ENCODE assay signal across 8 cellular contexts in genomic region chr4:52658671-52659015, GRCh38. TPM values are rescaled to one million over a fixed set of nuclear protein-coding genes. Genes with fewer than 3 reads are reported as not detected.
DNase-seq lines count a peak whose midpoint lies in the region; ATAC-seq, FAIRE-seq and TF ChIP-seq lines count a peak whose summit lies in the region.

No MANE protein-coding gene starts in this region.

- H2AFZ ChIP-seq in HepG2 (ENCODE audit: low read length), result no peak overlapping the region

- TF ChIP-seq RAD21 in HepG2 (CRISPR knock-in tag; IDR thresholded peaks at IDR 0.05), result no peak

- peak overlapping the region; percentile 78 for H3K9ac ChIP-seq in HepG2 (ENCODE audit: insufficient read depth, low read depth, low read length)

- in situ Hi-C loops in brain microvascular endothelial cell (cut with HindIII; ENCODE audit: low pct_ligation_motif_present, low sequenced_read_pairs) (no loop called here), HepG2 (cut with HindIII; ENCODE audit: extremely low pct_ligation_motif_present, low pct_unique_long_range_greater_than_20kb) (no loop called here)

- H3K27ac ChIP-seq in brain microvascular endothelial cell, result peak overlapping the region; percentile 50
- H3K27ac ChIP-seq in HepG2 (ENCODE audit: extremely low read length, insufficient read depth, low read length), result peak overlapping the region; percentile 68
- H3K27ac ChIP-seq in tibial nerve, result peak overlapping the region; percentile 90 to 96 (median 92)

- no peaks in the 10 kb centered on the region for H3K36me3 ChIP-seq in brain microvascular endothelial cell (replicated peaks)
- H3K36me3 ChIP-seq in HepG2 (replicated peaks in 1 of 2; ENCODE audit: control insufficient read depth in 1 of 2, insufficient read depth in 2 of 2, low read length in 2 of 2), result no peaks in the 10 kb centered on the region
- peaks cover 0 to 13% (median 0%) of the 10 kb centered on the region in 3 donors for H3K36me3 ChIP-seq in tibial nerve

- H3K4me3 ChIP-seq in brain microvascular endothelial cell (ENCODE audit: low read depth, low read length) (peak overlapping the region; percentile 71), HepG2 (replicated peaks in 1 of 3; ENCODE audit: insufficient read depth in 1 of 3, low read depth in 2 of 3, low read length in 3 of 3) (peak overlapping the region; percentile 69 to 87 (median 79)), tibial nerve (peak overlapping the region; percentile 71 to 96 (median 86))

- H3K4me1 ChIP-seq in HepG2 (ENCODE audit: insufficient read depth, low read length), result peaks cover 41% of the 10 kb centered on the region
- H3K4me1 ChIP-seq in tibial nerve, result peaks cover 0 to 43% (median 4%) of the 10 kb centered on the region in 4 donors

- peak overlapping the region; percentile 64 for H3K4me2 ChIP-seq in HepG2 (ENCODE audit: low read depth, low read length)

- POLR2A ChIA-PET in HepG2 (lab: Yijun Ruan, JAX), result interaction anchor here (1.4 to 7.0 kb wide), 4 partner anchors 54 to 816 kb away, joined by 5 to 74 read pairs (median 6); partner anchors contain the start of gene DCUN1D4

- peaks cover 7% of the 10 kb centered on the region for H3K9me3 ChIP-seq in HepG2 (ENCODE audit: low read length)
- H3K9me3 ChIP-seq in tibial nerve, result no peaks in the 10 kb centered on the region

- TF ChIP-seq CTCF in brain microvascular endothelial cell (IDR thresholded peaks at IDR 0.05; ENCODE audit: low read depth, low read length, missing control alignments) (no peak), HepG2 (CRISPR knock-in tag; IDR thresholded peaks at IDR 0.05) (no peak), tibial nerve (IDR thresholded peaks at IDR 0.05) (no peak)

- TSS peak; percentile 57 for BruUV-seq in HepG2 (replicated peaks; lab: Mats Ljungman, UMichigan)

- TF ChIP-seq EP300 in HepG2 (IDR thresholded peaks at IDR 0.05; ENCODE audit: low read depth in 2 of 2, low read length in 2 of 2) (no peak), HepG2 (CRISPR knock-in tag; IDR thresholded peaks at IDR 0.05; ENCODE audit: borderline replicate concordance) (no peak), tibial nerve (IDR thresholded peaks at IDR 0.05) (no peak)

- no peak for FAIRE-seq in HepG2 (lab: Jason Lieb, UNC)

- intact Hi-C loops in HepG2 (cut with micrococcal nuclease; ENCODE audit: unreplicated experiment), result loop anchor here (2.0 kb wide), 2 partner anchors 54 to 290 kb away; no protein-coding TSS in a partner anchor

- no peaks in the 10 kb centered on the region for H4K20me1 ChIP-seq in HepG2 (ENCODE audit: insufficient read depth, low read length)

- ATAC-seq in HG03571 (IDR thresholded peaks at IDR 0.05; ENCODE audit: unreplicated experiment) (peak; percentile 16), HepG2 (no peak), HG03045 (IDR thresholded peaks at IDR 0.05; ENCODE audit: unreplicated experiment) (no peak)

- peak; percentile 56 for DNase-seq in activated CD8-positive, alpha-beta memory T cell treated with anti-CD3 and anti-CD28 coated beads, Interleukin-2, amount 50 U/mL, for 48 hours
- DNase-seq in activated CD8-positive, alpha-beta memory T cell treated with anti-CD3 and anti-CD28 coated beads, Interleukin-2, amount 50 U/mL, for 4 hours, result no peak
- no peak for DNase-seq in brain microvascular endothelial cell
- no peak for DNase-seq in HepG2 (ENCODE audit: low spot score)
- DNase-seq in tibial nerve (ENCODE audit: low spot score in 2 of 2), result no peak
- DNase-seq in SKM-1 treated with dmso at 0.1 percent for 144 hours (lab: John Stamatoyannopoulos, UW; ENCODE audit: unreplicated experiment), result no peak

- no peak for TF ChIP-seq POLR2A in HepG2 (IDR thresholded peaks at IDR 0.05; ENCODE audit: insufficient read depth in 1 of 2, low read depth in 2 of 2, low read length in 2 of 2)
- TF ChIP-seq POLR2A in tibial nerve (IDR thresholded peaks at IDR 0.05), result no peak

- CTCF ChIA-PET in HepG2 (lab: Yijun Ruan, JAX; ENCODE audit: low intra/inter-chr PET ratio, low total read pairs), result no interaction called here

- H3K27me3 ChIP-seq in brain microvascular endothelial cell (replicated peaks) (no peaks in the 10 kb centered on the region), HepG2 (ENCODE audit: control insufficient read depth in 1 of 2, insufficient read depth in 2 of 2, low read length in 2 of 2) (no peaks in the 10 kb centered on the region; a peak in 1 of 5 replicates), tibial nerve (no peaks in the 10 kb centered on the region)

- peaks cover 18% of the 10 kb centered on the region for H3K79me2 ChIP-seq in HepG2 (ENCODE audit: insufficient read depth, low read length)

- WGBS in HepG2 (ENCODE audit: low lambda C conversion rate), result 1% methylated on average over 12 of the region's 37 CpGs
- 0 to 1% methylated on average over 12 to 22 of the region's 37 CpGs for WGBS in tibial nerve, 2 donors

TF ChIP-seq in HepG2, 621 proteins besides CTCF, POLR2A, EP300 and RAD21:
- peak; percentile 19; the same call in 1 of the 2 replicates for TF ChIP-seq HOXA3 (CRISPR knock-in tag; IDR thresholded peaks at IDR 0.05)
- TF ChIP-seq BCL6 (CRISPR knock-in tag; IDR thresholded peaks at IDR 0.05), result no peak
- TF ChIP-seq KLF6 (CRISPR knock-in tag; IDR thresholded peaks at IDR 0.05), result 0 out of 2 replicates have a peak, but pooled peaks have one; percentile 4

RNA-seq across cellular contexts. Expression of gene USP46, which starts 0.5 kb away (rescaled TPM):
- 17.4 and 26.4 TPM in 2 replicates for total RNA-seq in HepG2 (2016; rRNA removed; fragmentation: Illumina TruSeq; extraction: Trizol)
- 13.4 and 18.0 TPM in 2 replicates for total RNA-seq in HepG2 (2016; cell fraction: cytosol; rRNA removed; fragmentation: Illumina TruSeq; extraction: Trizol; ENCODE audit: low read depth)
- 17.2 and 24.3 TPM in 2 replicates for total RNA-seq in HepG2 (2016; cell fraction: insoluble cytoplasmic fraction; rRNA removed; fragmentation: Illumina TruSeq; extraction: Trizol)
- 15.8 and 18.5 TPM in 2 replicates for total RNA-seq in HepG2 (2016; cell fraction: membrane; rRNA removed; fragmentation: Illumina TruSeq; extraction: Trizol)
- total RNA-seq in HepG2 (2016; cell fraction: nucleus; rRNA removed; fragmentation: Illumina TruSeq; extraction: Trizol), result 17.2 and 20.2 TPM in 2 replicates
- polyA plus RNA-seq in HepG2 (2011; rRNA removed), result 4.7 and 6.2 TPM in 2 replicates
- 1.8 and 3.0 TPM in 2 replicates for polyA plus RNA-seq in HepG2 (2011; cell fraction: cytosol; rRNA removed)
- polyA plus RNA-seq in HepG2 (2011; cell fraction: nucleus; rRNA removed), result 3.3 and 4.9 TPM in 2 replicates
- 6.5 and 6.7 TPM in 2 replicates for polyA plus RNA-seq in HepG2 (2012)
- 2.4 and 3.1 TPM in 2 replicates for polyA plus RNA-seq in HepG2 (2016; cell fraction: cytosol; fragmentation: Illumina TruSeq; extraction: Trizol; ENCODE audit: low read depth)
- 20.5 and 22.2 TPM in 2 replicates for polyA plus RNA-seq in HepG2 (2016; cell fraction: insoluble cytoplasmic fraction; fragmentation: Illumina TruSeq; extraction: Trizol; ENCODE audit: low read depth)
- polyA plus RNA-seq in HepG2 (2016; cell fraction: membrane; fragmentation: Illumina TruSeq; extraction: Trizol; ENCODE audit: low read depth), result 8.3 and 9.5 TPM in 2 replicates
- 11.7 and 13.2 TPM in 2 replicates for polyA plus RNA-seq in HepG2 (2016; cell fraction: nucleus; fragmentation: Illumina TruSeq; extraction: Trizol; ENCODE audit: insufficient read depth, low read depth)
- polyA minus RNA-seq in HepG2 (2011; rRNA and poly(A)+ RNA removed; ENCODE audit: low replicate concordance), result 11.6 and 14.8 TPM in 2 replicates
- polyA minus RNA-seq in HepG2 (2011; cell fraction: cytosol; rRNA and poly(A)+ RNA removed), result 5.8 and 9.0 TPM in 2 replicates
- 15.5 and 18.4 TPM in 2 replicates for polyA minus RNA-seq in HepG2 (2011; cell fraction: nucleus; rRNA and poly(A)+ RNA removed)
- total RNA-seq in tibial nerve, result 10 to 100 TPM; 28.2 to 55.5 (median 37.9) TPM
